In genomic region chr10:11863353-11864105, GRCh38 we compare ENCODE assay signal across 8 cellular contexts. TPM values are rescaled to one million over a fixed set of nuclear protein-coding genes. Genes with fewer than 3 reads are reported as not detected.
DNase-seq lines count a peak whose midpoint lies in the region; ATAC-seq and TF ChIP-seq lines count a peak whose summit lies in the region.

No MANE protein-coding gene starts in this region.

- POLR2A ChIA-PET in Caco-2 (lab: Charles Lee) = interaction anchor here (1.3 kb wide), 1 partner anchor 12 kb away, joined by 4 read pairs; no protein-coding TSS in a partner anchor

- 81% methylated on average over 13 of the region's 13 CpGs for WGBS in right cardiac atrium

- peak in 1 of 2 experiments; percentile 22 for DNase-seq in Caco-2
- DNase-seq in activated T-cell treated with anti-CD3 and anti-CD28 coated beads, Interleukin-2, amount 50 U/mL, for 72 hours = peak; percentile 74 to 77
- DNase-seq in stimulated activated CD8-positive, alpha-beta memory T cell treated with anti-CD3 and anti-CD28 coated beads, Interleukin-12 subunit alpha, Interleukin-12 subunit beta, amount 100 ng/mL, for 1 hour (ENCODE audit: low read depth) = peak; percentile 23
- DNase-seq in uterus = no peak
- DNase-seq in right cardiac atrium = no peak
- DNase-seq in NCI-H226 = no peak

- H3K27me3 Mint-ChIP-seq in Caco-2 (ENCODE audit: insufficient read depth, unreplicated experiment) (no peaks in the 10 kb centered on the region), IgD-negative memory B cell (no peaks in the 10 kb centered on the region)
- H3K27me3 Mint-ChIP-seq in activated T-cell treated with anti-CD3 and anti-CD28 coated beads, Interleukin-2, amount 50 U/mL, for 72 hours (ENCODE audit: low read depth) = peaks cover 46% of the 10 kb centered on the region

- ATAC-seq in GM21381 (IDR thresholded peaks at IDR 0.05; ENCODE audit: unreplicated experiment) (peak; percentile 89), right cardiac atrium (no peak)
- ATAC-seq in activated T-cell treated with anti-CD3 and anti-CD28 coated beads, Interleukin-2, amount 50 U/mL, for 72 hours (replicated peaks in 1 of 2) = peak; percentile 94 to 97

- no peaks in the 10 kb centered on the region for H3K9me3 ChIP-seq in Caco-2
- H3K9me3 ChIP-seq in uterus = no peaks in the 10 kb centered on the region
- H3K9me3 ChIP-seq in right cardiac atrium (ENCODE audit: control insufficient read depth, low read length) = no peaks in the 10 kb centered on the region

- H3K27ac ChIP-seq in uterus (no peak overlapping the region), right cardiac atrium (ENCODE audit: low read length) (no peak overlapping the region)

- intact Hi-C loops in Caco-2 (cut with micrococcal nuclease; ENCODE audit: unreplicated experiment) = no loop called here
- intact Hi-C loops in uterus (cut with DNase I; ENCODE audit: low total_unique reads) = no loop called here
- intact Hi-C loops in right cardiac atrium (cut with DNase I) = no loop called here

- H3K36me3 Mint-ChIP-seq in Caco-2 (ENCODE audit: insufficient read depth, unreplicated experiment) (peaks cover 100% of the 10 kb centered on the region), IgD-negative memory B cell (no peaks in the 10 kb centered on the region)
- no peaks in the 10 kb centered on the region for H3K36me3 Mint-ChIP-seq in activated T-cell treated with anti-CD3 and anti-CD28 coated beads, Interleukin-2, amount 50 U/mL, for 72 hours (ENCODE audit: insufficient read depth in 2 of 2)

- CTCF ChIA-PET in Caco-2 (lab: Charles Lee) = interaction anchor here (0.7 kb wide), 1 partner anchor 11 kb away, joined by 3 read pairs; no protein-coding TSS in a partner anchor

- peaks cover 4% of the 10 kb centered on the region for H3K36me3 ChIP-seq in Caco-2 (ENCODE audit: control insufficient read depth, insufficient read depth, low read length)
- H3K36me3 ChIP-seq in uterus = no peaks in the 10 kb centered on the region

- H3K4me1 Mint-ChIP-seq in Caco-2 (ENCODE audit: low read depth, unreplicated experiment) (peaks cover 48% of the 10 kb centered on the region), IgD-negative memory B cell (peaks cover 7 to 11% (median 8%) of the 10 kb centered on the region in 3 donors)
- peaks cover 22% of the 10 kb centered on the region for H3K4me1 Mint-ChIP-seq in activated T-cell treated with anti-CD3 and anti-CD28 coated beads, Interleukin-2, amount 50 U/mL, for 72 hours (ENCODE audit: low read depth)

- peak overlapping the region; percentile 42 for H3K27ac Mint-ChIP-seq in Caco-2 (ENCODE audit: unreplicated experiment)
- H3K27ac Mint-ChIP-seq in IgD-negative memory B cell = peak overlapping the region in 1 of 3 donors; percentile 87
- H3K27ac Mint-ChIP-seq in activated T-cell treated with anti-CD3 and anti-CD28 coated beads, Interleukin-2, amount 50 U/mL, for 72 hours = no peak overlapping the region

- no peak for TF ChIP-seq POLR2A in uterus (IDR thresholded peaks at IDR 0.05)

- no peak overlapping the region for H3K4me3 Mint-ChIP-seq in Caco-2 (ENCODE audit: unreplicated experiment)
- H3K4me3 Mint-ChIP-seq in IgD-negative memory B cell = peak overlapping the region in 3 of 4 donors; percentile 21 to 83 (median 72)
- H3K4me3 Mint-ChIP-seq in activated T-cell treated with anti-CD3 and anti-CD28 coated beads, Interleukin-2, amount 50 U/mL, for 72 hours = peak overlapping the region; percentile 52 to 65

- H3K4me3 ChIP-seq in Caco-2 (ENCODE audit: low read depth, low read length) (no peak overlapping the region), uterus (no peak overlapping the region), right cardiac atrium (ENCODE audit: low read length) (no peak overlapping the region)

- no TSS peak for BruUV-seq in Caco-2 (replicated peaks; lab: Mats Ljungman, UMichigan)

- H3K9me3 Mint-ChIP-seq in Caco-2 (ENCODE audit: unreplicated experiment) = no peaks in the 10 kb centered on the region
- H3K9me3 Mint-ChIP-seq in IgD-negative memory B cell = no peaks in the 10 kb centered on the region
- H3K9me3 Mint-ChIP-seq in activated T-cell treated with anti-CD3 and anti-CD28 coated beads, Interleukin-2, amount 50 U/mL, for 72 hours = no peaks in the 10 kb centered on the region

- H3K4me1 ChIP-seq in Caco-2 = no peaks in the 10 kb centered on the region; the same call in 1 of the 2 replicates
- H3K4me1 ChIP-seq in uterus = no peaks in the 10 kb centered on the region
- H3K4me1 ChIP-seq in right cardiac atrium (ENCODE audit: control insufficient read depth, insufficient read depth, low read length) = no peaks in the 10 kb centered on the region

- TF ChIP-seq CTCF in Caco-2 (IDR thresholded peaks at IDR 0.05; ENCODE audit: insufficient read depth in 1 of 2, low read depth in 1 of 2, low read length in 1 of 2, severe bottlenecking in 1 of 2, unreplicated experiment in 1 of 2) (no peak), uterus (IDR thresholded peaks at IDR 0.05) (no peak)

- no peaks in the 10 kb centered on the region for H3K27me3 ChIP-seq in Caco-2 (replicated peaks; ENCODE audit: control insufficient read depth, insufficient read depth, low read length)
- H3K27me3 ChIP-seq in uterus = no peaks in the 10 kb centered on the region
- H3K27me3 ChIP-seq in right cardiac atrium (ENCODE audit: control insufficient read depth, insufficient read depth) = no peaks in the 10 kb centered on the region

RNA-seq across cellular contexts. Expression of gene PROSER2, which starts 40.4 kb away (rescaled TPM):
- total RNA-seq in Caco-2 (2022) (123 and 134 TPM in 2 replicates), uterus (10 to 100 TPM in 1 of 4 donors, 1 to 10 TPM in 3; 2.1 to 25.6 (median 6.5) TPM), right cardiac atrium (1 to 10 TPM; 1.5 to 2.2 (median 1.9) TPM)
- polyA plus RNA-seq in IgD-negative memory B cell (not detected), right cardiac atrium (0.72 TPM)
- total RNA-seq in activated T-cell treated with anti-CD3 and anti-CD28 coated beads, Interleukin-2, amount 50 U/mL, for 72 hours = 1 to 10 TPM; 1.1 to 1.6 TPM

Comparison
In these comparisons a context has a peak if more than half of its experiments do, and no peak if none do; other contexts are left out.
1. DNase-seq: peak in activated T-cell treated with anti-CD3 and anti-CD28 coated beads, Interleukin-2, amount 50 U/mL, for 72 hours (2 of 2) and stimulated activated CD8-positive, alpha-beta memory T cell treated with anti-CD3 and anti-CD28 coated beads, Interleukin-12 subunit alpha, Interleukin-12 subunit beta, amount 100 ng/mL, for 1 hour (single experiment); none in uterus (0 of 2), right cardiac atrium (0 of 3) and NCI-H226 (single experiment).
2. ATAC-seq: peak in GM21381 (single experiment) and activated T-cell treated with anti-CD3 and anti-CD28 coated beads, Interleukin-2, amount 50 U/mL, for 72 hours (2 of 2); none in right cardiac atrium (0 of 2).